8 cellular contexts compared by ENCODE assay signal in genomic region chr2:150487537-150488429, GRCh38. TPM values are rescaled to one million over a fixed set of nuclear protein-coding genes. Genes with fewer than 3 reads are reported as not detected.
DNase-seq lines count a peak whose midpoint lies in the region; ATAC-seq and TF ChIP-seq lines count a peak whose summit lies in the region.

RND3 (minus strand) TSS chr2:150487667; CDS start chr2:150487417, 250 bp downstream.

- no peak within 1 kb of the TSS for H3K27ac ChIP-seq in VCaP

- peak; percentile 69 for ATAC-seq in GM18867 (IDR thresholded peaks at IDR 0.05; ENCODE audit: unreplicated experiment)
- ATAC-seq in HG03064 (IDR thresholded peaks at IDR 0.05; ENCODE audit: low read depth, unreplicated experiment): peak; percentile 86

- H3K4me3 ChIP-seq in epithelial cell of proximal tubule (ENCODE audit: low read depth, low read length): peak within 1 kb of the TSS; percentile 91

- TF ChIP-seq CTCF in VCaP (conservative IDR thresholded peaks at IDR 0.05) (peak; percentile 89), epithelial cell of proximal tubule (conservative IDR thresholded peaks at IDR 0.05; ENCODE audit: low read depth, low read length) (peak; percentile 92)

- DNase-seq in AG20443 (ENCODE audit: low spot score) (peak; percentile 91), NCI-H2081 (lab: John Stamatoyannopoulos, UW) (peak; percentile 96 to 98), epithelial cell of proximal tubule (ENCODE audit: low read depth) (peak; percentile 91), middle frontal gyrus (ENCODE audit: extremely low spot score, low spot score) (peak; percentile 93), stromal cell of bone marrow (ENCODE audit: low read depth) (peak; percentile 99)

RNA-seq across cellular contexts. Expression of gene RND3, which starts in this region (rescaled TPM):
- total RNA-seq in epithelial cell of proximal tubule: 51.8 and 59.1 TPM in 2 replicates
